Comparison of ENCODE assay signal across 20 cellular contexts in the genomic region with DNA sequence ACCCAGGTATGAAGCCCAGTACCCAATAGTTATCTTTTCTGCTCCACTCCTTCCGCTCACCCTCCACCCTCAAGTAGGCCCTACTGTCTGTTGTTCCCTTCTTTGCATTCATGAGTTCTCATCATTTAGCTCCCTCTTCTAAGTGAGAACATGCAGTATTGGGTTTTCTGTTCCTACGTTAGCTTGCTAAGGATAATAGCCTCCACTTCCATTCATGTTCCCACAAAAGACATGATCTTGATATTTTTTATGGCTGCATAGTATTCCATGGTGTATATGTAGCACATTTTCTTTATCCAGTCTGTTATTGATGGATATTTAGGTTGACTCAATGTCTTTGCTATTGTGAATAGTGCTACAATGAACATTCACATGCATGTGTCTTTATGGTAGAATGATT. TPM values are rescaled to one million over a fixed set of nuclear protein-coding genes. Genes with fewer than 3 reads are reported as not detected.
A peak's percentile ranks its signal among the peaks of the same experiment; 100 is the strongest.
DNase-seq lines count a peak whose midpoint lies in the region; ATAC-seq and TF ChIP-seq lines count a peak whose summit lies in the region.
"Had no signal": no experiment of that assay in that cellular context is flagged by ENCODE, and none has a peak within 500 bp of the region (broad histone marks: within the 10 kb centered on the region; RNA-seq: fewer than 3 reads in every experiment).

No MANE protein-coding gene starts in this region.

- CTCF ChIA-PET in activated B cell treated with CpG ODN at 0.5 μM for 24 hours (lab: Charles Lee), result no interaction called here

- H3K27ac Mint-ChIP-seq in activated T-cell treated with anti-CD3 and anti-CD28 coated beads, Interleukin-2, amount 50 U/mL, for 24 hours, result peak overlapping the region; percentile 14
- H3K27ac Mint-ChIP-seq in activated B cell treated with CpG ODN at 0.5 μM for 24 hours (peak overlapping the region; percentile 4), nephron (peak overlapping the region in 2 of 3 experiments; percentile 65 to 74)
- H3K27ac Mint-ChIP-seq: B cell, HFFc6 had no signal

- POLR2A ChIA-PET in activated B cell treated with CpG ODN at 0.5 μM for 24 hours (lab: Charles Lee), result no interaction called here

- no peak overlapping the region for H3K4me3 Mint-ChIP-seq in activated T-cell treated with anti-CD3 and anti-CD28 coated beads, Interleukin-2, amount 50 U/mL, for 24 hours
- no peak overlapping the region for H3K4me3 Mint-ChIP-seq in activated B cell treated with CpG ODN at 0.5 μM for 24 hours
- peak overlapping the region in 2 of 3 experiments; percentile 45 to 66 for H3K4me3 Mint-ChIP-seq in nephron
- H3K4me3 Mint-ChIP-seq: B cell, HFFc6 had no signal

- H3K36me3 Mint-ChIP-seq in activated T-cell treated with anti-CD3 and anti-CD28 coated beads, Interleukin-2, amount 50 U/mL, for 24 hours (ENCODE audit: low read depth), result peaks cover 15% of the 10 kb centered on the region
- H3K36me3 Mint-ChIP-seq in activated B cell treated with CpG ODN at 0.5 μM for 24 hours (ENCODE audit: low read depth), result peaks cover 4% of the 10 kb centered on the region
- no peaks in the 10 kb centered on the region for H3K36me3 Mint-ChIP-seq in nephron (ENCODE audit: low read depth)
- H3K36me3 Mint-ChIP-seq: IgD-negative memory B cell had no signal

- no peak for TF ChIP-seq CTCF in activated B cell treated with CpG ODN at 0.5 μM for 24 hours (IDR thresholded peaks at IDR 0.05)
- TF ChIP-seq CTCF in nephron (IDR thresholded peaks at IDR 0.05; ENCODE audit: unreplicated experiment in 3 of 3), result no peak

- intact Hi-C loops in activated B cell treated with CpG ODN at 0.5 μM for 24 hours (cut with micrococcal nuclease), result loop anchor here (5.0 to 10.0 kb wide), 6 partner anchors 136 to 1206 kb away; partner anchors contain the start of genes AIDA, BROX, CAPN2 and NVL

- H3K27me3 Mint-ChIP-seq in activated T-cell treated with anti-CD3 and anti-CD28 coated beads, Interleukin-2, amount 50 U/mL, for 24 hours, result peaks cover 3% of the 10 kb centered on the region
- no peaks in the 10 kb centered on the region for H3K27me3 Mint-ChIP-seq in activated B cell treated with CpG ODN at 0.5 μM for 24 hours
- H3K27me3 Mint-ChIP-seq in nephron (ENCODE audit: low read depth), result no peaks in the 10 kb centered on the region

- H3K4me1 Mint-ChIP-seq in activated T-cell treated with anti-CD3 and anti-CD28 coated beads, Interleukin-2, amount 50 U/mL, for 24 hours (ENCODE audit: low read depth), result peaks cover 29% of the 10 kb centered on the region
- H3K4me1 Mint-ChIP-seq in activated B cell treated with CpG ODN at 0.5 μM for 24 hours (peaks cover 24% of the 10 kb centered on the region), nephron (peaks cover 8% of the 10 kb centered on the region)

- ATAC-seq in activated B cell treated with CpG ODN at 0.5 μM for 24 hours (ENCODE audit: low read depth), result no peak
- no peak for ATAC-seq in GM19324 (IDR thresholded peaks at IDR 0.05; ENCODE audit: low FRiP score, unreplicated experiment)
- ATAC-seq: GM12878, HepG2 had no signal

- no peak for DNase-seq in activated T-cell treated with anti-CD3 and anti-CD28 coated beads, Interleukin-2, amount 50 U/mL, for 24 hours
- DNase-seq in activated T-cell treated with anti-CD3 and anti-CD28 coated beads for 4 hours (no peak), activated B cell treated with CpG ODN at 0.5 μM for 24 hours (no peak), hypothalamus (lab: John Stamatoyannopoulos, UW) (no peak)
- DNase-seq in stimulated activated CD4-positive, alpha-beta T cell treated with anti-CD3 and anti-CD28 coated beads, Interleukin-4, amount 100 ng/mL, for 4 hours, result no peak
- no peak for DNase-seq in stimulated activated naive CD4-positive, alpha-beta T cell (lab: John Stamatoyannopoulos, UW)
- DNase-seq: 8988T; CD8-positive, alpha-beta memory T cell; COR-L47; DMS 273 treated with DMSO at 0.1 percent for 48 hours; DND-41; EL; HCEC 1CT; HFFc6 had no signal

- H3K9me3 Mint-ChIP-seq in activated T-cell treated with anti-CD3 and anti-CD28 coated beads, Interleukin-2, amount 50 U/mL, for 24 hours, result peaks cover 2% of the 10 kb centered on the region
- H3K9me3 Mint-ChIP-seq in activated B cell treated with CpG ODN at 0.5 μM for 24 hours (no peaks in the 10 kb centered on the region), nephron (no peaks in the 10 kb centered on the region)
- H3K9me3 Mint-ChIP-seq: CD8-positive, alpha-beta memory T cell; HFFc6; IgD-negative memory B cell had no signal

RNA-seq across cellular contexts. Expression of gene TP53BP2, which starts 2.8 kb away (rescaled TPM):
- total RNA-seq in activated B cell treated with CpG ODN at 0.5 μM for 24 hours, result 50.4 and 52.9 TPM in 2 replicates

Comparison
In these comparisons a context has a peak if more than half of its experiments do, and no peak if none do; other contexts are left out.
1. H3K27ac Mint-ChIP-seq: peak in every context shown above with its lines; median percentile 70 in nephron; 14 in activated T-cell treated with anti-CD3 and anti-CD28 coated beads, Interleukin-2, amount 50 U/mL, for 24 hours; 4 in activated B cell treated with CpG ODN at 0.5 μM for 24 hours.
2. H3K4me3 Mint-ChIP-seq: peak in nephron (2 of 3); none in activated T-cell treated with anti-CD3 and anti-CD28 coated beads, Interleukin-2, amount 50 U/mL, for 24 hours (single experiment) and activated B cell treated with CpG ODN at 0.5 μM for 24 hours (single experiment).